In genomic region chr3:165883866-165884478, GRCh38 we compare ENCODE assay signal across 15 cellular contexts.
A peak's percentile ranks its signal among the peaks of the same experiment; 100 is the strongest.
DNase-seq lines count a peak whose midpoint lies in the region; TF ChIP-seq lines count a peak whose summit lies in the region.
"Had no signal": no experiment of that assay in that cellular context is flagged by ENCODE, and none has a peak within 500 bp of the region (broad histone marks: within the 10 kb centered on the region; RNA-seq: fewer than 3 reads in every experiment).

No MANE protein-coding gene starts in this region.

- H3K36me3 Mint-ChIP-seq in dendritic cell treated with granulocyte-macrophage colony-stimulating factor and Interleukin-4, amounts not matched to agents 40 ng/mL and 50 ng/mL, for 4 days (ENCODE audit: low read depth), result no peaks in the 10 kb centered on the region

- no peak overlapping the region for H3K27ac ChIP-seq in HEK293 (ENCODE audit: extremely low read depth, low read depth, low read length)
- H3K27ac ChIP-seq: BLaER1 treated with 17β-estradiol and CSF1 and Interleukin-3, amounts not matched to agents 10 nM and 100 nM had no signal

- CTCF ChIA-PET in HEK293 (lab: Yijun Ruan, JAX), result interaction anchor here (0.6 to 1.6 kb wide), 2 partner anchors 12 to 1946 kb away, joined by 3 to 5 read pairs; no protein-coding TSS in a partner anchor

- peak overlapping the region; percentile 18 for H3K4me3 Mint-ChIP-seq in dendritic cell treated with granulocyte-macrophage colony-stimulating factor and Interleukin-4, amounts not matched to agents 40 ng/mL and 50 ng/mL, for 4 days

- POLR2A ChIA-PET in HEK293 (lab: Yijun Ruan, JAX), result no interaction called here

- H3K36me3 ChIP-seq in HEK293 (ENCODE audit: control insufficient read depth in 2 of 2, insufficient read depth in 1 of 2, low read length in 2 of 2), result no peaks in the 10 kb centered on the region
- H3K36me3 ChIP-seq: BLaER1 treated with 17β-estradiol and CSF1 and Interleukin-3, amounts not matched to agents 10 nM and 100 nM had no signal

- intact Hi-C loops in dendritic cell treated with granulocyte-macrophage colony-stimulating factor and Interleukin-4, amounts not matched to agents 40 ng/mL and 50 ng/mL, for 4 days (cut with micrococcal nuclease), result no loop called here

- peak overlapping the region; percentile 36 for H3K4me3 ChIP-seq in HEK293 (ENCODE audit: low read depth, low read length)
- H3K4me3 ChIP-seq: BLaER1 treated with 17β-estradiol and CSF1 and Interleukin-3, amounts not matched to agents 10 nM and 100 nM had no signal

- H3K9me3 Mint-ChIP-seq in dendritic cell treated with granulocyte-macrophage colony-stimulating factor and Interleukin-4, amounts not matched to agents 40 ng/mL and 50 ng/mL, for 4 days, result peaks cover 8% of the 10 kb centered on the region

- no peaks in the 10 kb centered on the region for H3K9me3 ChIP-seq in HEK293 (ENCODE audit: control insufficient read depth, insufficient read depth, low read depth, low read length)
- H3K9me3 ChIP-seq: BLaER1 treated with 17β-estradiol and CSF1 and Interleukin-3, amounts not matched to agents 10 nM and 100 nM had no signal

- no peaks in the 10 kb centered on the region for H3K4me1 Mint-ChIP-seq in dendritic cell treated with granulocyte-macrophage colony-stimulating factor and Interleukin-4, amounts not matched to agents 40 ng/mL and 50 ng/mL, for 4 days (ENCODE audit: low read depth)

- H3K27me3 Mint-ChIP-seq in dendritic cell treated with granulocyte-macrophage colony-stimulating factor and Interleukin-4, amounts not matched to agents 40 ng/mL and 50 ng/mL, for 4 days, result no peaks in the 10 kb centered on the region

- no peak for TF ChIP-seq CTCF in HEK293 (tag by site-specific recombination; IDR thresholded peaks at IDR 0.05)

- DNase-seq in COR-L47 (lab: John Stamatoyannopoulos, UW), result peak; percentile 20
- peak; percentile 1 for DNase-seq in NOMO-1 treated with dmso at 0.1 percent for 144 hours (lab: John Stamatoyannopoulos, UW; ENCODE audit: unreplicated experiment)
- no peak for DNase-seq in globus pallidus (ENCODE audit: low spot score)
- no peak for DNase-seq in T1000 (lab: John Stamatoyannopoulos, UW)
- no peak for DNase-seq in NCI-H446 (lab: John Stamatoyannopoulos, UW)
- DNase-seq in DMS 273 (lab: John Stamatoyannopoulos, UW; ENCODE audit: unreplicated experiment), result no peak
- DNase-seq: GOT3; KG1; left cardiac atrium; stimulated activated CD4-positive, alpha-beta T cell treated with anti-CD3 and anti-CD28 coated beads, Interleukin-12 subunit alpha, Interleukin-12 subunit beta, amount 100 ng/mL, for 4 hours; stimulated activated CD8-positive, alpha-beta memory T cell treated with anti-CD3 and anti-CD28 coated beads, Interleukin-4, amount 100 ng/mL, for 48 hours; T-helper 9 cell had no signal

- H3K27ac Mint-ChIP-seq in dendritic cell treated with granulocyte-macrophage colony-stimulating factor and Interleukin-4, amounts not matched to agents 40 ng/mL and 50 ng/mL, for 4 days, result no peak overlapping the region

- no peaks in the 10 kb centered on the region for H3K4me1 ChIP-seq in HEK293 (ENCODE audit: control insufficient read depth, insufficient read depth, low read length)
- H3K4me1 ChIP-seq: BLaER1 treated with 17β-estradiol and CSF1 and Interleukin-3, amounts not matched to agents 10 nM and 100 nM had no signal

TF ChIP-seq in HEK293, 187 proteins besides CTCF, POLR2A, EP300 and RAD21:
- TF ChIP-seq PRDM2 (tag by site-specific recombination; IDR thresholded peaks at IDR 0.05; ENCODE audit: borderline replicate concordance) (no peak), TCF7L2 (IDR thresholded peaks at IDR 0.05; ENCODE audit: borderline replicate concordance, low read depth, low read length) (peak; percentile 64; the same call in 1 of the 2 replicates)

Comparison
In these comparisons a context has a peak if more than half of its experiments do, and no peak if none do; other contexts are left out.
1. DNase-seq: peak in COR-L47 (single experiment) and NOMO-1 treated with dmso at 0.1 percent for 144 hours (single experiment); none in globus pallidus (single experiment), T1000 (single experiment), NCI-H446 (0 of 2) and DMS 273 (single experiment).